In the genomic region with DNA sequence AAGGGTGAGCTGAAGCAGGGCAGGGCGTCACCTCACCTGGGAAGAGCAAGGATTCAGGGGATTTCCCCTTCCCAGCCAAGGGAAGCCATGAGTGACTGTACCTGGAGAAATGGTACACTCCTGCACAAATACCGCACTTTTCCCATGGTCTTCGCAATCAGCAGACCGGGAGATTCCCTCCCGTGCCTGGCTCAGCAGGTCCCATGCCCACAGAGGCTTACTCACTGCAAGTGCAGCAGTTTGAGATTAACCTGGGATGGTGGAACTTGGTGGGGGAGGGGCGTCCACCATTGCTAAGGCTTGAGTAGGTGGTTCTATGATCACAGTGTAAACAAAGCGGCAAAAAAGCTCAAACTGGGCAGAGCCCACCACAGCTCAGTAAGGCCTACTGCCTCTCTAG, we compare ENCODE assay signal across 28 cellular contexts.
"Had no signal": no experiment of that assay in that cellular context is flagged by ENCODE, and none has a peak within 500 bp of the region (broad histone marks: within the 10 kb centered on the region; RNA-seq: fewer than 3 reads in every experiment).

No MANE protein-coding gene starts in this region.

- DNase-seq: activated CD4-positive, alpha-beta memory T cell treated with anti-CD3 and anti-CD28 coated beads for 36 hours; activated CD4-positive, alpha-beta T cell treated with anti-CD3 and anti-CD28 coated beads for 4 hours; activated gamma-delta T cell treated with Interleukin-2 at 50 U/mL for 16 hours; activated naive CD4-positive, alpha-beta T cell treated with anti-CD3 and anti-CD28 coated beads, Interleukin-2, amount 50 U/mL, for 16 hours; activated T-cell treated with anti-CD3 and anti-CD28 coated beads, Interleukin-2, amount 50 U/mL, for 4 hours; effector CD4-positive, alpha-beta T cell; heart right ventricle; left colon; naive B cell; nephron progenitor cell; ovary; right cardiac atrium; stimulated activated CD4-positive, alpha-beta T cell treated with anti-CD3 and anti-CD28 coated beads, Interleukin-2, amount 100 ng/mL, for 48 hours; stimulated activated naive CD4-positive, alpha-beta T cell treated with Interleukin-2 at 50 U/mL for 16 hours; SW 1271; T-helper 9 cell had no signal

- H3K27ac Mint-ChIP-seq: activated CD4-positive, alpha-beta memory T cell treated with anti-CD3 and anti-CD28 coated beads for 36 hours; activated T-helper 17 cell treated with anti-CD3 and anti-CD28 coated beads, Interleukin-2, amount 50 U/mL, for 72 hours; dendritic cell treated with granulocyte-macrophage colony-stimulating factor and Interleukin-4, amounts not matched to agents 40 ng/mL and 50 ng/mL, for 4 days; mesothelial cell of epicardium; naive B cell; nephron progenitor cell; T-helper 1 cell treated with Interleukin-12 subunit alpha and Interleukin-12 subunit beta and Interleukin-4 antibody, amounts not matched to agents 30 μg/mL and 1 μg/mL, for 36 hours had no signal

- H3K27ac ChIP-seq: epithelial cell of prostate, heart right ventricle, neutrophil, ovary, prostate gland, tibial nerve, VCaP had no signal

- H3K9me3 Mint-ChIP-seq: activated CD4-positive, alpha-beta memory T cell treated with anti-CD3 and anti-CD28 coated beads for 36 hours; activated T-cell treated with anti-CD3 and anti-CD28 coated beads, Interleukin-2, amount 50 U/mL, for 4 hours; activated T-helper 17 cell treated with anti-CD3 and anti-CD28 coated beads, Interleukin-2, amount 50 U/mL, for 72 hours; central memory CD8-positive, alpha-beta T cell; dendritic cell treated with granulocyte-macrophage colony-stimulating factor and Interleukin-4, amounts not matched to agents 40 ng/mL and 50 ng/mL, for 4 days; naive B cell; T-helper 1 cell treated with Interleukin-12 subunit alpha and Interleukin-12 subunit beta and Interleukin-4 antibody, amounts not matched to agents 30 μg/mL and 1 μg/mL, for 36 hours had no signal

- H3K9me3 ChIP-seq: neutrophil, ovary, prostate gland, tibial nerve had no signal

- H3K4me1 ChIP-seq: prostate gland, tibial nerve had no signal

- H3K4me3 Mint-ChIP-seq: activated CD4-positive, alpha-beta memory T cell treated with anti-CD3 and anti-CD28 coated beads for 36 hours; activated T-cell treated with anti-CD3 and anti-CD28 coated beads, Interleukin-2, amount 50 U/mL, for 4 hours; activated T-helper 17 cell treated with anti-CD3 and anti-CD28 coated beads, Interleukin-2, amount 50 U/mL, for 72 hours; central memory CD8-positive, alpha-beta T cell; dendritic cell treated with granulocyte-macrophage colony-stimulating factor and Interleukin-4, amounts not matched to agents 40 ng/mL and 50 ng/mL, for 4 days; mesothelial cell of epicardium; naive B cell; nephron progenitor cell; T-helper 1 cell treated with Interleukin-12 subunit alpha and Interleukin-12 subunit beta and Interleukin-4 antibody, amounts not matched to agents 30 μg/mL and 1 μg/mL, for 36 hours had no signal

- H3K27me3 Mint-ChIP-seq: activated CD4-positive, alpha-beta memory T cell treated with anti-CD3 and anti-CD28 coated beads for 36 hours; activated T-helper 17 cell treated with anti-CD3 and anti-CD28 coated beads, Interleukin-2, amount 50 U/mL, for 72 hours; central memory CD8-positive, alpha-beta T cell; dendritic cell treated with granulocyte-macrophage colony-stimulating factor and Interleukin-4, amounts not matched to agents 40 ng/mL and 50 ng/mL, for 4 days; naive B cell had no signal

- H3K4me3 ChIP-seq: heart right ventricle, ovary, prostate gland, tibial nerve had no signal

- H3K27me3 ChIP-seq: heart right ventricle, neutrophil, ovary, tibial nerve had no signal

- ATAC-seq: activated T-cell treated with anti-CD3 and anti-CD28 coated beads, Interleukin-2, amount 50 U/mL, for 4 hours; activated T-helper 17 cell treated with anti-CD3 and anti-CD28 coated beads, Interleukin-2, amount 50 U/mL, for 72 hours; heart right ventricle; right cardiac atrium had no signal

- FAIRE-seq: bronchial epithelial cell, TTC549 had no signal

- H3K36me3 ChIP-seq: neutrophil, ovary, prostate gland had no signal

- H3K4me1 Mint-ChIP-seq: mesothelial cell of epicardium had no signal
